Comparison of ENCODE assay signal across 17 cellular contexts in genomic region chr11:44116433-44116832, GRCh38. TPM values are rescaled to one million over a fixed set of nuclear protein-coding genes. Genes with fewer than 3 reads are reported as not detected.
A peak's percentile ranks its signal among the peaks of the same experiment; 100 is the strongest.
DNase-seq lines count a peak whose midpoint lies in the region; ATAC-seq and TF ChIP-seq lines count a peak whose summit lies in the region.
"Had no signal": no experiment of that assay in that cellular context is flagged by ENCODE, and none has a peak within 500 bp of the region (broad histone marks: within the 10 kb centered on the region; RNA-seq: fewer than 3 reads in every experiment).

No MANE protein-coding gene starts in this region.

- 34 to 67% (median 50%) methylated on average over 3 of the region's 3 CpGs for WGBS in heart left ventricle, 4 donors
- 65% methylated on average over 3 of the region's 3 CpGs for WGBS in right cardiac atrium

- peak overlapping the region in 2 of 12 donors; percentile 15 to 18 for H3K27ac ChIP-seq in heart left ventricle
- no peak overlapping the region for H3K27ac ChIP-seq in right cardiac atrium (ENCODE audit: low read length)
- H3K27ac ChIP-seq in left lung = no peak overlapping the region
- H3K27ac ChIP-seq: BLaER1 had no signal

- peaks cover 15 to 58% (median 37%) of the 10 kb centered on the region in 12 donors for H3K4me1 ChIP-seq in heart left ventricle
- peaks cover 15% of the 10 kb centered on the region for H3K4me1 ChIP-seq in right cardiac atrium (ENCODE audit: control insufficient read depth, insufficient read depth, low read length)
- H3K4me1 ChIP-seq in left lung = peaks cover 0 to 10% of the 10 kb centered on the region in 2 donors
- H3K4me1 ChIP-seq: BLaER1 had no signal

- H3K27me3 ChIP-seq in heart left ventricle (no peaks in the 10 kb centered on the region), right cardiac atrium (ENCODE audit: control insufficient read depth, insufficient read depth) (no peaks in the 10 kb centered on the region), left lung (no peaks in the 10 kb centered on the region)
- H3K27me3 ChIP-seq: BLaER1, MG63 had no signal

- ATAC-seq in heart left ventricle (peak in 3 of 4 donors; percentile 31 to 47 (median 36)), right cardiac atrium (no peak), left lung (peak; percentile 37), GM21381 (IDR thresholded peaks at IDR 0.05; ENCODE audit: unreplicated experiment) (no peak), HG03135 (IDR thresholded peaks at IDR 0.05; ENCODE audit: unreplicated experiment) (no peak)
- ATAC-seq: CD8-positive, alpha-beta T cell; PC-3 had no signal

- no peak for DNase-seq in heart left ventricle
- no peak for DNase-seq in right cardiac atrium
- peak; percentile 56 for DNase-seq in NOMO-1 treated with DMSO at 0.1 percent for 48 hours (lab: John Stamatoyannopoulos, UW; ENCODE audit: unreplicated experiment)
- no peak for DNase-seq in left lung
- DNase-seq in posterior vena cava (ENCODE audit: low spot score) = no peak
- DNase-seq: CD8-positive, alpha-beta T cell; HFFc6; Kasumi-1; MG63; NCI-H1105 treated with DMSO at 0.1 percent for 48 hours; NCI-H1694; NCI-H2081 treated with DMSO at 0.1 percent for 48 hours; PC-3; RPMI8226 had no signal

- no peaks in the 10 kb centered on the region for H3K9me3 ChIP-seq in heart left ventricle
- no peaks in the 10 kb centered on the region for H3K9me3 ChIP-seq in right cardiac atrium (ENCODE audit: control insufficient read depth, low read length)
- no peaks in the 10 kb centered on the region for H3K9me3 ChIP-seq in left lung
- H3K9me3 ChIP-seq: BLaER1, MG63 had no signal

- H3K36me3 ChIP-seq in heart left ventricle = peaks cover 0 to 51% (median 41%) of the 10 kb centered on the region in 9 donors
- H3K36me3 ChIP-seq in left lung = peaks cover 0 to 41% of the 10 kb centered on the region in 2 donors

- TF ChIP-seq CTCF in heart left ventricle (IDR thresholded peaks at IDR 0.05) = no peak
- TF ChIP-seq CTCF in left lung (IDR thresholded peaks at IDR 0.05) = no peak

- no peak overlapping the region for H3K4me3 ChIP-seq in heart left ventricle
- no peak overlapping the region for H3K4me3 ChIP-seq in right cardiac atrium (ENCODE audit: low read length)
- H3K4me3 ChIP-seq in left lung = no peak overlapping the region
- H3K4me3 ChIP-seq: BLaER1, MG63 had no signal

- intact Hi-C loops in heart left ventricle (cut with DNase I) = loop anchor here in 2 of 10 donors (10.0 kb wide), 1 partner anchor 168 kb away; no protein-coding TSS in a partner anchor
- intact Hi-C loops in right cardiac atrium (cut with DNase I) = no loop called here
- intact Hi-C loops in left lung (cut with DNase I) = no loop called here
- intact Hi-C loops in posterior vena cava (cut with DNase I) = loop anchor here (10.0 kb wide), 2 partner anchors 58 to 418 kb away; no protein-coding TSS in a partner anchor

- no peak for TF ChIP-seq POLR2A in heart left ventricle (IDR thresholded peaks at IDR 0.05)

RNA-seq across cellular contexts. Expression of gene EXT2, which starts 21.0 kb away (rescaled TPM):
- total RNA-seq in heart left ventricle = 10 to 100 TPM; 24.3 to 41.9 (median 31.9) TPM
- polyA plus RNA-seq in heart left ventricle = 10 to 100 TPM; 12.6 to 37.8 TPM
- 10 to 100 TPM; 32.5 to 41.5 (median 35.3) TPM for total RNA-seq in right cardiac atrium
- polyA plus RNA-seq in right cardiac atrium = 21.1 TPM
- 10 to 100 TPM; 56.4 to 63.1 TPM for total RNA-seq in left lung
- 10 to 100 TPM; 60.1 to 62.8 TPM for total RNA-seq in posterior vena cava

RNA-seq across cellular contexts. Expression of gene ACCS, which starts 50.4 kb away (rescaled TPM):
- total RNA-seq in heart left ventricle (10 to 100 TPM in 3 of 9 donors, 1 to 10 TPM in 6; 1.6 to 13.5 (median 8.3) TPM), right cardiac atrium (10 to 100 TPM; 11.4 to 18.8 (median 14.2) TPM), left lung (10 to 100 TPM; 29.3 to 42.1 TPM), posterior vena cava (10 to 100 TPM; 18.5 to 30.5 TPM)
- polyA plus RNA-seq in heart left ventricle (10 to 100 TPM in 1 of 2 donors, 1 to 10 TPM in 1; 1.7 to 16.7 TPM), right cardiac atrium (19.3 TPM)

Comparison
In these comparisons a context has a peak if more than half of its experiments do, and no peak if none do; other contexts are left out.
1. ATAC-seq: peak in heart left ventricle (3 of 4) and left lung (single experiment); none in right cardiac atrium (0 of 2), GM21381 (single experiment) and HG03135 (single experiment).
2. intact Hi-C loops: an anchor here in posterior vena cava (10.0 kb wide); none called in right cardiac atrium and left lung.